In genomic region chr10:71212249-71213126, GRCh38 we compare ENCODE assay signal across 8 cellular contexts. TPM values are rescaled to one million over a fixed set of nuclear protein-coding genes. Genes with fewer than 3 reads are reported as not detected.
DNase-seq lines count a peak whose midpoint lies in the region; ATAC-seq and TF ChIP-seq lines count a peak whose summit lies in the region.

Gene UNC5B (plus strand): TSS chr10:71212570. CDS start chr10:71212986, 416 bp downstream.

- 1% methylated on average over 67 to 110 of the region's 110 CpGs for WGBS in esophagus, 2 donors

- H3K4me1 ChIP-seq in esophagus (ENCODE audit: control insufficient read depth in 2 of 2, insufficient read depth in 2 of 2, low read length in 1 of 2) (peaks cover 11 to 14% of the 10 kb centered on the region in 2 donors), mononuclear cell (ENCODE audit: insufficient read depth, low read length) (peaks cover 26% of the 10 kb centered on the region)

- H3K27me3 ChIP-seq in esophagus (ENCODE audit: control insufficient read depth in 1 of 2, insufficient read depth in 2 of 2, low read length in 2 of 2) (no peaks in the 10 kb centered on the region), mononuclear cell (ENCODE audit: insufficient read depth, low read length) (peaks cover 73% of the 10 kb centered on the region)

- H3K9me3 Mint-ChIP-seq in HFFc6: no peaks in the 10 kb centered on the region
- no peaks in the 10 kb centered on the region for H3K9me3 Mint-ChIP-seq in activated T-cell treated with anti-CD3 and anti-CD28 coated beads, Interleukin-2, amount 50 U/mL, for 24 hours

- H3K4me3 ChIP-seq in esophagus (ENCODE audit: low read depth in 1 of 2, low read length in 2 of 2) (peak within 1 kb of the TSS; percentile 75 to 81), mononuclear cell (ENCODE audit: low read length) (peak within 1 kb of the TSS; percentile 15)

- peaks cover 18% of the 10 kb centered on the region for H3K27me3 Mint-ChIP-seq in HFFc6 (ENCODE audit: insufficient read depth)
- peaks cover 85% of the 10 kb centered on the region for H3K27me3 Mint-ChIP-seq in activated T-cell treated with anti-CD3 and anti-CD28 coated beads, Interleukin-2, amount 50 U/mL, for 24 hours

- no peak for ATAC-seq in HG03378 (IDR thresholded peaks at IDR 0.05; ENCODE audit: unreplicated experiment)

- H3K4me3 Mint-ChIP-seq in HFFc6: peak within 1 kb of the TSS; percentile 91
- H3K4me3 Mint-ChIP-seq in activated T-cell treated with anti-CD3 and anti-CD28 coated beads, Interleukin-2, amount 50 U/mL, for 24 hours: peak within 1 kb of the TSS; percentile 55

- no peaks in the 10 kb centered on the region for H3K9me3 ChIP-seq in esophagus (ENCODE audit: control insufficient read depth in 2 of 2, insufficient read depth in 1 of 2, low read depth in 1 of 2, low read length in 1 of 2)
- no peaks in the 10 kb centered on the region for H3K9me3 ChIP-seq in mononuclear cell (ENCODE audit: low read depth, low read length)

- peaks cover 33% of the 10 kb centered on the region for H3K4me1 Mint-ChIP-seq in HFFc6 (ENCODE audit: low read depth)
- H3K4me1 Mint-ChIP-seq in activated T-cell treated with anti-CD3 and anti-CD28 coated beads, Interleukin-2, amount 50 U/mL, for 24 hours (ENCODE audit: low read depth): peaks cover 14% of the 10 kb centered on the region

- DNase-seq in AG20443 (ENCODE audit: low spot score) (peak; percentile 95), HFFc6 (peak; percentile 81), NCI-H774 (lab: John Stamatoyannopoulos, UW) (peak; percentile 81)
- peak; percentile 79 for DNase-seq in activated T-cell treated with anti-CD3 and anti-CD28 coated beads, Interleukin-2, amount 50 U/mL, for 24 hours
- DNase-seq in stimulated activated CD8-positive, alpha-beta memory T cell treated with anti-CD3 and anti-CD28 coated beads, Interleukin-15, amount 100 ng/mL, for 48 hours (ENCODE audit: low read depth in 2 of 2): peak; percentile 51

- H3K36me3 Mint-ChIP-seq in HFFc6 (ENCODE audit: low read depth): no peaks in the 10 kb centered on the region
- H3K36me3 Mint-ChIP-seq in activated T-cell treated with anti-CD3 and anti-CD28 coated beads, Interleukin-2, amount 50 U/mL, for 24 hours (ENCODE audit: low read depth): no peaks in the 10 kb centered on the region

- no peak within 1 kb of the TSS; the same call in 1 of the 2 replicates for H3K27ac Mint-ChIP-seq in HFFc6
- no peak within 1 kb of the TSS for H3K27ac Mint-ChIP-seq in activated T-cell treated with anti-CD3 and anti-CD28 coated beads, Interleukin-2, amount 50 U/mL, for 24 hours

- no peaks in the 10 kb centered on the region for H3K36me3 ChIP-seq in esophagus (ENCODE audit: control insufficient read depth in 2 of 2, insufficient read depth in 2 of 2, low read length in 1 of 2)

- H3K27ac ChIP-seq in esophagus (ENCODE audit: low read depth in 2 of 2, low read length in 1 of 2): peak within 1 kb of the TSS; percentile 89 to 90

- TF ChIP-seq CTCF in HFFc6 (IDR thresholded peaks at IDR 0.05): peak; percentile 64; the same call in 1 of the 2 replicates

RNA-seq across cellular contexts. Expression of gene UNC5B, which starts in this region (rescaled TPM):
- total RNA-seq in HFFc6 (2021; fragmentation: NEBNext Ultra II Directional; extraction: Animal tissue kit (Norgen Biotek cat#: 25700)): 10 to 100 TPM in 1 of 6 experiments, 1 to 10 TPM in 5; 5.2 to 11.6 (median 5.7) TPM
- 10 to 100 TPM in 1 of 2 donors, 1 to 10 TPM in 1; 7.6 to 12.2 TPM for polyA plus RNA-seq in esophagus
- total RNA-seq in mononuclear cell: 0.10 TPM
